Comparison of ENCODE assay signal across 10 cellular contexts in the genomic region with DNA sequence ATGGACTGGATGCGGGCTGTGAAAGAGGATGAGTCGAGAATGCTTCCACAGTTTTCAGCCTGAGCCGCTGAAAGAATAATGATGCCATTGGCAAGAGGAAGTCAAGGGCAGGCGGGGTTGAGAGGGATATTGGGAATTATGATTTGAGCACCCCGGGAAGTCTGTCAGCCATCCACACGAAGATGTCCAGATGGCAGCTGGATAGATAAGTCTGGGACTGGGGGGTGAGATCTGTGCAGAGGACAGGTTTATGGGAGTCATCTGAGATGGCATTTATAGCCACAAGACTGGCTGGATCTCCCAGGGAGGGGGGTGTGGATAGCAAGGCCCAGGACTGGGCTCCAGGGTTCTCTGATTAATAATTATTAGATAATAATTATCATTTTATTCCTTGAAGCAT. TPM values are rescaled to one million over a fixed set of nuclear protein-coding genes. Genes with fewer than 3 reads are reported as not detected.
DNase-seq lines count a peak whose midpoint lies in the region; ATAC-seq and TF ChIP-seq lines count a peak whose summit lies in the region.
"Had no signal": no experiment of that assay in that cellular context is flagged by ENCODE, and none has a peak within 500 bp of the region (broad histone marks: within the 10 kb centered on the region; RNA-seq: fewer than 3 reads in every experiment).

No MANE protein-coding gene starts in this region.

- TF ChIP-seq EP300 in suprapubic skin (IDR thresholded peaks at IDR 0.05) = no peak

- H2AFZ ChIP-seq in KMS-11 (ENCODE audit: low read depth) = no peak overlapping the region

- peak overlapping the region; percentile 47; the same call in 1 of the 2 replicates for H3K4me2 ChIP-seq in KMS-11

- H3K27me3 ChIP-seq in KMS-11 (ENCODE audit: insufficient read depth, low read depth) = no peaks in the 10 kb centered on the region
- no peaks in the 10 kb centered on the region for H3K27me3 ChIP-seq in adipocyte (replicated peaks; ENCODE audit: control insufficient read depth, insufficient read depth, low read length)
- H3K27me3 ChIP-seq in suprapubic skin = no peaks in the 10 kb centered on the region

- H3K4me3 Mint-ChIP-seq in mesothelial cell of epicardium = no peak overlapping the region
- H3K4me3 Mint-ChIP-seq: activated CD8-positive, alpha-beta memory T cell treated with anti-CD3 and anti-CD28 coated beads, Interleukin-2, amount 10 ng/mL, durations not matched to agents 7 days and 5 days had no signal

- H3K36me3 ChIP-seq in KMS-11 (ENCODE audit: insufficient read depth) (no peaks in the 10 kb centered on the region), adipocyte (ENCODE audit: control insufficient read depth, insufficient read depth, low read length, severe bottlenecking) (no peaks in the 10 kb centered on the region), suprapubic skin (no peaks in the 10 kb centered on the region)

- no peaks in the 10 kb centered on the region for H3K9me3 ChIP-seq in adipocyte (ENCODE audit: control insufficient read depth, low read length)
- no peaks in the 10 kb centered on the region for H3K9me3 ChIP-seq in suprapubic skin

- ATAC-seq in GM21786 (IDR thresholded peaks at IDR 0.05; ENCODE audit: unreplicated experiment) (no peak), GM21526 (IDR thresholded peaks at IDR 0.05; ENCODE audit: low FRiP score, unreplicated experiment) (no peak)
- ATAC-seq: activated CD8-positive, alpha-beta memory T cell treated with anti-CD3 and anti-CD28 coated beads, Interleukin-2, amount 10 ng/mL, durations not matched to agents 7 days and 5 days had no signal

- H3K4me1 Mint-ChIP-seq in mesothelial cell of epicardium = peaks cover 30% of the 10 kb centered on the region

- H3K27ac Mint-ChIP-seq in mesothelial cell of epicardium = peak overlapping the region; percentile 91

- no peaks in the 10 kb centered on the region for H3K36me3 Mint-ChIP-seq in mesothelial cell of epicardium

- no peaks in the 10 kb centered on the region for H4K20me1 ChIP-seq in KMS-11 (ENCODE audit: insufficient read depth)

- H3K9me3 Mint-ChIP-seq in mesothelial cell of epicardium = no peaks in the 10 kb centered on the region
- H3K9me3 Mint-ChIP-seq: IgD-negative memory B cell had no signal

- H3K4me1 ChIP-seq in KMS-11 (ENCODE audit: low read depth, poor library complexity, severe bottlenecking) (peaks cover 36% of the 10 kb centered on the region), adipocyte (ENCODE audit: control insufficient read depth, insufficient read depth, low read length) (peaks cover 36% of the 10 kb centered on the region), suprapubic skin (peaks cover 48% of the 10 kb centered on the region)

- no peak for TF ChIP-seq CTCF in KMS-11 (conservative IDR thresholded peaks at IDR 0.05; ENCODE audit: low read depth, low read length)
- TF ChIP-seq CTCF in mesothelial cell of epicardium (IDR thresholded peaks at IDR 0.05; ENCODE audit: unreplicated experiment) = no peak
- no peak for TF ChIP-seq CTCF in suprapubic skin (IDR thresholded peaks at IDR 0.05)

- WGBS in suprapubic skin = 62% methylated on average over 6 of the region's 6 CpGs

- DNase-seq in adipocyte (ENCODE audit: low read depth) = no peak
- no peak for DNase-seq in mesothelial cell of epicardium (ENCODE audit: low spot score in 2 of 2, unreplicated experiment in 2 of 2)
- DNase-seq in suprapubic skin (ENCODE audit: low spot score in 2 of 2) = no peak
- DNase-seq in NCI-H2029 (lab: John Stamatoyannopoulos, UW) = no peak
- no peak for DNase-seq in inferior parietal cortex (ENCODE audit: extremely low spot score)

- no peak for TF ChIP-seq POLR2A in suprapubic skin (IDR thresholded peaks at IDR 0.05)

- H3K27ac ChIP-seq in KMS-11 = no peak overlapping the region; the same call in 1 of the 2 replicates
- H3K27ac ChIP-seq in suprapubic skin = peak overlapping the region; percentile 74

- no peak overlapping the region for H3K9ac ChIP-seq in KMS-11
- peak overlapping the region; percentile 80 for H3K9ac ChIP-seq in adipocyte (ENCODE audit: low read length)

- peaks cover 27% of the 10 kb centered on the region; the same call in 1 of the 2 replicates for H3K79me2 ChIP-seq in KMS-11 (ENCODE audit: insufficient read depth, low read depth)

- H3K4me3 ChIP-seq in KMS-11 (IDR thresholded peaks at IDR 0.05; ENCODE audit: insufficient read depth, low read depth, low read length) (no peak overlapping the region), adipocyte (ENCODE audit: low read length) (peak overlapping the region; percentile 42), suprapubic skin (no peak overlapping the region)

- no peaks in the 10 kb centered on the region for H3K27me3 Mint-ChIP-seq in mesothelial cell of epicardium (ENCODE audit: low read depth)
- H3K27me3 Mint-ChIP-seq: activated CD8-positive, alpha-beta memory T cell treated with anti-CD3 and anti-CD28 coated beads, Interleukin-2, amount 10 ng/mL, durations not matched to agents 7 days and 5 days; IgD-negative memory B cell had no signal

RNA-seq across cellular contexts. Expression of a gene that starts 5.1 kb away (rescaled TPM):
- total RNA-seq in mesothelial cell of epicardium (127 to 133 TPM (median 131 TPM) in 3 replicates), suprapubic skin (10 to 100 TPM; 47.1 to 93.9 (median 87.4) TPM)

RNA-seq across cellular contexts. Expression of a gene that starts 15.0 kb away (rescaled TPM):
- 39.0 to 44.0 TPM (median 39.4 TPM) in 3 replicates for total RNA-seq in mesothelial cell of epicardium
- 10 to 100 TPM; 29.2 to 64.6 (median 46.2) TPM for total RNA-seq in suprapubic skin

RNA-seq across cellular contexts. Expression of a gene that starts 25.6 kb away (rescaled TPM):
- total RNA-seq in mesothelial cell of epicardium (4.8 to 8.4 TPM (median 5.9 TPM) in 3 replicates), suprapubic skin (10 to 100 TPM in 2 of 4 donors, 1 to 10 TPM in 2; 4.7 to 22.2 (median 8.2) TPM)

RNA-seq across cellular contexts. Expression of a gene that starts 45.1 kb away (rescaled TPM):
- 38.9 to 41.1 TPM (median 40.9 TPM) in 3 replicates for total RNA-seq in mesothelial cell of epicardium
- 10 to 100 TPM; 48.4 to 62.2 (median 52.8) TPM for total RNA-seq in suprapubic skin

RNA-seq across cellular contexts. Expression of a gene that starts 45.2 kb away (rescaled TPM):
- total RNA-seq in mesothelial cell of epicardium (31.9 to 35.6 TPM (median 33.7 TPM) in 3 replicates), suprapubic skin (10 to 100 TPM; 44.5 to 66.1 (median 54.4) TPM)
